ENCODE assay signal across 23 cellular contexts in the genomic region with DNA sequence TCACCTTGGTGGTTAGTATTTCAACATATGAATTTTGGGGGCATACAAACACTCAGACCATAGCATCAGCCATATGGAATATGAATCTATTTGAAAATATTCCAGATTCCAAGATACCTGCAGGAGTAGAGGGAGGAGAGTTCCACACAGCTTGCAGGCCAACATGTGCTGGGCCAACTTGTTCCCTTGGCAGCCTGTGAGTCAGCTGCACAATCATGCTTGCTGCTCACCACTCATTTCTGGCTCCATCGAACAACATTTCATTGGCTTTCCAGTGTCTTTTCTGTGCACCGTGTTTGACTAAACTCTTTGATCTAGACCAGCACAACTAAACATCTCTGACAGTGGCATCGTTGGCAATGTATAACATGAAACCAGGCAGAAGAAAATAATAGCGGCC.
"Had no signal": no experiment of that assay in that cellular context is flagged by ENCODE, and none has a peak within 500 bp of the region (broad histone marks: within the 10 kb centered on the region; RNA-seq: fewer than 3 reads in every experiment).

No MANE protein-coding gene starts in this region.

- H3K27me3 ChIP-seq: adrenal gland, ascending aorta, gastrocnemius medialis, heart left ventricle, left lung, neural progenitor cell, spleen, upper lobe of left lung had no signal

- H2AFZ ChIP-seq: neural progenitor cell had no signal

- H3K27ac ChIP-seq: adrenal gland, ascending aorta, gastrocnemius medialis, heart left ventricle, left lung, neural progenitor cell, spleen, thoracic aorta, upper lobe of left lung had no signal

- H3K4me2 ChIP-seq: neural progenitor cell had no signal

- H3K9ac ChIP-seq: neural progenitor cell had no signal

- H3K4me3 ChIP-seq: adrenal gland, ascending aorta, gastrocnemius medialis, heart left ventricle, left lung, lung, neural progenitor cell, spleen, thoracic aorta, upper lobe of left lung had no signal

- H3K4me1 ChIP-seq: adrenal gland, ascending aorta, gastrocnemius medialis, heart left ventricle, left lung, upper lobe of left lung had no signal

- ATAC-seq: activated T-helper 17 cell treated with anti-CD3 and anti-CD28 coated beads, Interleukin-2, amount 50 U/mL, for 72 hours; gastrocnemius medialis; heart left ventricle; left lung; naive thymus-derived CD4-positive, alpha-beta T cell; T-cell had no signal

- FAIRE-seq: endometrium, keratinocyte, TTC549 had no signal

- DNase-seq: activated CD4-positive, alpha-beta T cell treated with anti-CD3 and anti-CD28 coated beads for 1 hour; activated CD8-positive, alpha-beta memory T cell treated with anti-CD3 and anti-CD28 coated beads for 24 hours; activated CD8-positive, alpha-beta memory T cell treated with anti-CD3 and anti-CD28 coated beads, Interleukin-2, amount 50 U/mL, for 4 hours; activated T-cell treated with anti-CD3 and anti-CD28 coated beads, Interleukin-2, amount 50 U/mL, for 24 hours; adrenal gland; effector CD4-positive, alpha-beta T cell; gastrocnemius medialis; heart left ventricle; left lung; naive thymus-derived CD4-positive, alpha-beta T cell; spleen; stimulated activated CD4-positive, alpha-beta T cell treated with anti-CD3 and anti-CD28 coated beads, Interleukin-4, amount 100 ng/mL, for 1 hour; stimulated activated naive CD4-positive, alpha-beta T cell; T-cell; upper lobe of left lung had no signal

- H3K36me3 ChIP-seq: adrenal gland, ascending aorta, gastrocnemius medialis, heart left ventricle, left lung, neural progenitor cell, spleen, thoracic aorta, upper lobe of left lung had no signal

- H3K9me3 ChIP-seq: adrenal gland, ascending aorta, gastrocnemius medialis, heart left ventricle, left lung, spleen, thoracic aorta, upper lobe of left lung had no signal
